Comparison of ENCODE assay signal across 17 cellular contexts in the genomic region with DNA sequence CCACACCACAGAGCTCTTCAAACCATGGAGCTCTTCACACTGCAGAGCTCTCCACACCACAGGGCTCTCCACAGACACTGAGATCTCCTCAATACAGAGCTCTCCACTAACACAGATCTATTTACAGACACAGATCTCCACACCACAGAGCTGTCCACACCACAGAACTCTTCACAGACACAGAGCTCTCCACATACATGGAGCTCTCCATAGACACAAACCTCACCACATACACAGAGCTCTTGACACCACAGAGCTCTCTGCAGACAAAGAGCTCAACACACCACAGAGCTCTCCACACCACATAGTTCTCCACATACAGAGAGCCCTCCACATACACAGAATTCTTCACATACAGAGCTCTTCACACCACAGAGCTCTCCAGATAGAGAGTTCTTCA.
"Had no signal": no experiment of that assay in that cellular context is flagged by ENCODE, and none has a peak within 500 bp of the region (broad histone marks: within the 10 kb centered on the region; RNA-seq: fewer than 3 reads in every experiment).

No MANE protein-coding gene starts in this region.

- H3K36me3 Mint-ChIP-seq: type B pancreatic cell had no signal

- H3K4me3 Mint-ChIP-seq: activated B cell treated with CpG ODN at 0.5 μM for 24 hours; activated CD4-positive, alpha-beta T cell treated with anti-CD3 and anti-CD28 coated beads, Interleukin-2, amount 10 ng/mL, durations not matched to agents 7 days and 5 days; activated T-cell treated with anti-CD3 and anti-CD28 coated beads, Interleukin-2, amount 50 U/mL, for 72 hours; type B pancreatic cell had no signal

- H3K27ac ChIP-seq: cardiac muscle cell, hepatocyte, psoas muscle, right lobe of liver, spleen had no signal

- H3K4me1 ChIP-seq: psoas muscle had no signal

- H3K36me3 ChIP-seq: cardiac muscle cell, right lobe of liver, spleen had no signal

- H3K9me3 ChIP-seq: psoas muscle, right lobe of liver, spleen had no signal

- H3K4me2 ChIP-seq: hepatocyte had no signal

- H3K27ac Mint-ChIP-seq: activated B cell treated with CpG ODN at 0.5 μM for 24 hours; activated CD4-positive, alpha-beta T cell treated with anti-CD3 and anti-CD28 coated beads, Interleukin-2, amount 10 ng/mL, durations not matched to agents 7 days and 5 days; activated T-cell treated with anti-CD3 and anti-CD28 coated beads, Interleukin-2, amount 50 U/mL, for 72 hours; T-helper 1 cell treated with Interleukin-12 subunit alpha and Interleukin-12 subunit beta and Interleukin-4 antibody, amounts not matched to agents 30 μg/mL and 1 μg/mL, for 36 hours; type B pancreatic cell had no signal

- H3K4me3 ChIP-seq: cardiac muscle cell, hepatocyte, psoas muscle, right lobe of liver, spleen had no signal

- H3K79me2 ChIP-seq: hepatocyte had no signal

- H2AFZ ChIP-seq: hepatocyte had no signal

- H3K27me3 ChIP-seq: cardiac muscle cell, hepatocyte, right lobe of liver had no signal

- ATAC-seq: psoas muscle, right lobe of liver, SK-N-SH treated with all-trans-retinoic acid at 6 μM for 48 hours had no signal

- DNase-seq: activated B cell treated with CpG ODN at 0.5 μM for 24 hours; activated CD4-positive, alpha-beta T cell treated with anti-CD3 and anti-CD28 coated beads, Interleukin-2, amount 10 ng/mL, durations not matched to agents 7 days and 5 days; activated naive CD4-positive, alpha-beta T cell; activated T-cell treated with anti-CD3 and anti-CD28 coated beads, Interleukin-2, amount 50 U/mL, for 72 hours; cortex of kidney; effector CD8-positive, alpha-beta T cell; occipital lobe; psoas muscle; right lobe of liver; stimulated activated CD4-positive, alpha-beta T cell treated with anti-CD3 and anti-CD28 coated beads, Interleukin-1b, Interleukin-23, amount 100 ng/mL, for 48 hours; stimulated activated naive CD4-positive, alpha-beta T cell had no signal

- H3K9me3 Mint-ChIP-seq: activated B cell treated with CpG ODN at 0.5 μM for 24 hours; activated T-cell treated with anti-CD3 and anti-CD28 coated beads, Interleukin-2, amount 50 U/mL, for 72 hours; type B pancreatic cell had no signal
